Comparison of ENCODE assay signal across 8 cellular contexts in genomic region chr17:50372708-50373556, GRCh38. TPM values are rescaled to one million over a fixed set of nuclear protein-coding genes. Genes with fewer than 3 reads are reported as not detected.
DNase-seq lines count a peak whose midpoint lies in the region; ATAC-seq and TF ChIP-seq lines count a peak whose summit lies in the region.

TSS of gene EME1 (plus strand) at chr17:50373229. CDS start at chr17:50375209, 1,980 bp downstream.
TSS of gene MRPL27 (minus strand) at chr17:50373184. CDS start at chr17:50373170, 14 bp downstream.

- DNase-seq in GM13977 (ENCODE audit: low spot score) (peak; percentile 91), NCI-H1694 treated with DMSO at 0.1 percent for 48 hours (lab: John Stamatoyannopoulos, UW) (peak; percentile 93), T-helper 2 cell (peak; percentile 53 to 95 (median 79)), anterior cingulate cortex (lab: John Stamatoyannopoulos, UW) (peak in 57 of 58 donors; percentile 52 to 97 (median 90)), hepatic stellate cell (ENCODE audit: low spot score) (peak; percentile 94), renal cortical epithelial cell (ENCODE audit: low read depth) (peak; percentile 81)

- TF ChIP-seq CTCF in GM13977 (IDR thresholded peaks at IDR 0.05; ENCODE audit: extremely low read depth, insufficient read depth, missing control alignments), result no peak

- ATAC-seq in HG02870 (IDR thresholded peaks at IDR 0.05; ENCODE audit: unreplicated experiment) (peak; percentile 88), HG03108 (IDR thresholded peaks at IDR 0.05; ENCODE audit: unreplicated experiment) (no peak)

- in situ Hi-C loops in GM13977 (cut with MboI; ENCODE audit: low pct_unique_long_range_greater_than_20kb, low sequenced_read_pairs, unreplicated experiment), result no loop called here

RNA-seq across cellular contexts. Expression of gene EME1, which starts in this region (rescaled TPM):
- total RNA-seq in renal cortical epithelial cell, result 0.55 and 5.9 TPM in 2 replicates

RNA-seq across cellular contexts. Expression of gene MRPL27, which starts in this region (rescaled TPM):
- total RNA-seq in renal cortical epithelial cell, result 41.8 and 69.3 TPM in 2 replicates
